Comparison of ENCODE assay signal across 1 cellular context in genomic region chr2:138012082-138012481, GRCh38.
TF ChIP-seq lines count a peak whose summit lies in the region.

No MANE protein-coding gene starts in this region.

TF ChIP-seq in K562, 482 proteins besides CTCF, POLR2A, EP300 and RAD21 (continued from another document and continues in another):
- TF ChIP-seq FOXM1 (IDR thresholded peaks at IDR 0.05; ENCODE audit: low read depth): peak; percentile 75
- TF ChIP-seq FOXM1 (CRISPR knock-in tag; IDR thresholded peaks at IDR 0.05; ENCODE audit: low read depth): no peak
- TF ChIP-seq EP400 (IDR thresholded peaks at IDR 0.05): 0 out of 2 replicates have a peak, but pooled peaks have one; percentile 39
- TF ChIP-seq ZBTB1 (CRISPR knock-in tag; IDR thresholded peaks at IDR 0.05; ENCODE audit: borderline replicate concordance, low read depth): no peak
- TF ChIP-seq CREB1 (IDR thresholded peaks at IDR 0.05): peak; percentile 39; the same call in 1 of the 2 replicates
- no peak for TF ChIP-seq CREB1 (CRISPR knock-in tag; IDR thresholded peaks at IDR 0.05)
- TF ChIP-seq PBX2 (CRISPR knock-in tag; IDR thresholded peaks at IDR 0.05; ENCODE audit: low read depth): no peak
- TF ChIP-seq PBX2 (tag; conservative IDR thresholded peaks at IDR 0.05; ENCODE audit: low read depth): no peak
- TF ChIP-seq PTRF (tag; IDR thresholded peaks at IDR 0.05): no peak
- TF ChIP-seq GTF2F1 (IDR thresholded peaks at IDR 0.05; ENCODE audit: low read depth, low read length): no peak
- no peak for TF ChIP-seq ZNF785 (CRISPR knock-in tag; IDR thresholded peaks at IDR 0.05)
- no peak for TF ChIP-seq VEZF1 (CRISPR knock-in tag; IDR thresholded peaks at IDR 0.05)
- TF ChIP-seq HMG20B (CRISPR knock-in tag; IDR thresholded peaks at IDR 0.05): no peak
- TF ChIP-seq KLF16 (IDR thresholded peaks at IDR 0.05): peak; percentile 79
- no peak for TF ChIP-seq ZNF224 (CRISPR knock-in tag; IDR thresholded peaks at IDR 0.05)
- TF ChIP-seq ZMIZ1 (IDR thresholded peaks at IDR 0.05; ENCODE audit: low read depth in 2 of 2, low read length in 2 of 2): no peak
- no peak for TF ChIP-seq SAP30 (IDR thresholded peaks at IDR 0.05; ENCODE audit: borderline replicate concordance, insufficient read depth, low read depth, low read length, poor library complexity, severe bottlenecking)
- TF ChIP-seq ELF1 (tag; IDR thresholded peaks at IDR 0.05): no peak
- TF ChIP-seq ZNF512 (tag; IDR thresholded peaks at IDR 0.05): no peak
- TF ChIP-seq ESRRA (IDR thresholded peaks at IDR 0.05; ENCODE audit: borderline replicate concordance, low read depth): no peak
- no peak for TF ChIP-seq TBP (optimal IDR thresholded peaks at IDR 0.05; ENCODE audit: low read depth, low read length)
- TF ChIP-seq ZNF551 (CRISPR knock-in tag; IDR thresholded peaks at IDR 0.05): no peak
- TF ChIP-seq RBM34 (IDR thresholded peaks at IDR 0.05; ENCODE audit: borderline replicate concordance, insufficient read depth, low read length): no peak
- no peak for TF ChIP-seq PTTG1 (tag; IDR thresholded peaks at IDR 0.05; ENCODE audit: low read depth)
- TF ChIP-seq RBM14 (IDR thresholded peaks at IDR 0.05; ENCODE audit: borderline replicate concordance, insufficient read depth, low read depth, low read length): no peak
- TF ChIP-seq ZNF644 (tag; IDR thresholded peaks at IDR 0.05; ENCODE audit: low read depth): no peak
- no peak for TF ChIP-seq HMGXB4 (CRISPR knock-in tag; IDR thresholded peaks at IDR 0.05)
- no peak for TF ChIP-seq ZNF12 (CRISPR knock-in tag; IDR thresholded peaks at IDR 0.05)
- no peak for TF ChIP-seq BRF2 (IDR thresholded peaks at IDR 0.05; ENCODE audit: borderline replicate concordance, insufficient read depth, insufficient read length)
- TF ChIP-seq CEBPB (tag; IDR thresholded peaks at IDR 0.05): peak; percentile 98
- no peak; the same call in 1 of the 2 replicates for TF ChIP-seq HLTF (IDR thresholded peaks at IDR 0.05)
- no peak for TF ChIP-seq NCOA6 (IDR thresholded peaks at IDR 0.05)
- no peak for TF ChIP-seq ZNF407 (IDR thresholded peaks at IDR 0.05; ENCODE audit: low read depth)
- no peak for TF ChIP-seq E2F8 (IDR thresholded peaks at IDR 0.05; ENCODE audit: low read depth, partially characterized antibody)
- peak; percentile 82 for TF ChIP-seq SMARCA4 (IDR thresholded peaks at IDR 0.05)
- no peak for TF ChIP-seq TFAM (CRISPR knock-in tag; conservative IDR thresholded peaks at IDR 0.05)
- TF ChIP-seq ZNF354B (CRISPR knock-in tag; IDR thresholded peaks at IDR 0.05): no peak
- no peak for TF ChIP-seq RAD51 (IDR thresholded peaks at IDR 0.05; ENCODE audit: borderline replicate concordance, low read depth)
